ENCODE assay signal across 14 cellular contexts in the genomic region with DNA sequence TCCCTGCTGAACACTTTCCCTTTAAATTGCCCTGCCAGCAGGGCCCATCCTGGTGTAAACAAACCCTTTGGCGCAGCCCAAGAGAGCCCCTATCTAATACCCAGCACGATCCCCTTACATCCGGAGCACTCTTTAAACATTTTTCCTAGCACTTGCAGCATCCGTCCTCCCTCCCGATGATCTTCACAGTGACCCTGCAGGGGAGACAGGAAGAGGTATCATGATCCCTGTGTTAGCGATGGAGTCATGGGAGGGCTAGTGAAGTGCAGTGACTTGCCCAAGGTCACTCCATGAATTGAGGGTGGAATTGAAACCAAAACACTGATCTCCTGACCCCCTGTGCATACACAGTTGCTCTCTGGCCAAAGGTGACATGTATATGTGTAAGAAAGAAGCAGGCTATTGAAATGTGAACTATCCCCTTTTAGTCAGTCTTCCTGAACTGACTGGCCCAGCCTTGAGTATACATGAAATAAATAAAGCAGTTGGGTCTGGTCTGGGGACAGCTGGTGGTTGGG. TPM values are rescaled to one million over a fixed set of nuclear protein-coding genes. Genes with fewer than 3 reads are reported as not detected.
A peak's percentile ranks its signal among the peaks of the same experiment; 100 is the strongest.
DNase-seq lines count a peak whose midpoint lies in the region; ATAC-seq lines count a peak whose summit lies in the region.
"Had no signal": no experiment of that assay in that cellular context is flagged by ENCODE, and none has a peak within 500 bp of the region (broad histone marks: within the 10 kb centered on the region; RNA-seq: fewer than 3 reads in every experiment).

No MANE protein-coding gene starts in this region.

- H4K91ac ChIP-seq in trophoblast cell (ENCODE audit: low read depth, low read length): no peak overlapping the region

- H3K4me1 ChIP-seq in stomach smooth muscle (ENCODE audit: control insufficient read depth, insufficient read depth, low read length) (peaks cover 14% of the 10 kb centered on the region), trophoblast cell (ENCODE audit: control insufficient read depth in 1 of 2, insufficient read depth in 2 of 2, low read length in 2 of 2) (no peaks in the 10 kb centered on the region)

- H3K4me3 Mint-ChIP-seq in stimulated activated naive CD8-positive, alpha-beta T cell treated with anti-CD3 and anti-CD28 coated beads, Interleukin-15, Interleukin-2, amounts not matched to agents 100 ng/mL and 50 ng/mL, for 24 hours: no peak overlapping the region
- no peak overlapping the region for H3K4me3 Mint-ChIP-seq in T-helper 17 cell
- H3K4me3 Mint-ChIP-seq: stimulated activated memory B cell treated with anti-CD40 and anti-IgM and Interleukin-4, amounts not matched to agents 10 μg/mL and 1 μg/mL and 100 μg/mL, for 72 hours; T-helper 2 cell treated with Interferon-gamma antibody and Interleukin-4, amounts not matched to agents 5 μg/mL and 100 μg/mL, for 36 hours had no signal

- H3K27ac ChIP-seq in stomach smooth muscle (ENCODE audit: low read length): peak overlapping the region; percentile 11
- no peak overlapping the region for H3K27ac ChIP-seq in trophoblast cell (ENCODE audit: low read depth, low read length)
- H3K27ac ChIP-seq: BLaER1 treated with 17β-estradiol and CSF1 and Interleukin-3, amounts not matched to agents 10 nM and 100 nM had no signal

- H3K4me1 Mint-ChIP-seq in stimulated activated naive CD8-positive, alpha-beta T cell treated with anti-CD3 and anti-CD28 coated beads, Interleukin-15, Interleukin-2, amounts not matched to agents 100 ng/mL and 50 ng/mL, for 24 hours (ENCODE audit: low read depth): no peaks in the 10 kb centered on the region
- H3K4me1 Mint-ChIP-seq in T-helper 17 cell: peaks cover 13% of the 10 kb centered on the region
- H3K4me1 Mint-ChIP-seq: stimulated activated memory B cell treated with anti-CD40 and anti-IgM and Interleukin-4, amounts not matched to agents 10 μg/mL and 1 μg/mL and 100 μg/mL, for 72 hours had no signal

- H2AK5ac ChIP-seq in trophoblast cell (ENCODE audit: low read length): no peak overlapping the region

- H3K9ac ChIP-seq in stomach smooth muscle (ENCODE audit: low read length in 2 of 2) (peak overlapping the region in 1 of 2 donors; percentile 42), trophoblast cell (ENCODE audit: low read length) (no peak overlapping the region)
- H3K9ac ChIP-seq: BLaER1 treated with 17β-estradiol and CSF1 and Interleukin-3, amounts not matched to agents 10 nM and 100 nM had no signal

- H3K4me2 ChIP-seq in trophoblast cell (ENCODE audit: low read length): no peak overlapping the region
- H3K4me2 ChIP-seq: BLaER1 treated with 17β-estradiol and CSF1 and Interleukin-3, amounts not matched to agents 10 nM and 100 nM had no signal

- H3K36me3 Mint-ChIP-seq in stimulated activated naive CD8-positive, alpha-beta T cell treated with anti-CD3 and anti-CD28 coated beads, Interleukin-15, Interleukin-2, amounts not matched to agents 100 ng/mL and 50 ng/mL, for 24 hours (ENCODE audit: low read depth): peaks cover 46% of the 10 kb centered on the region
- H3K36me3 Mint-ChIP-seq in T-helper 17 cell (ENCODE audit: low read depth): peaks cover 13% of the 10 kb centered on the region

- H3K14ac ChIP-seq in trophoblast cell (ENCODE audit: low read length): no peak overlapping the region

- H3K79me2 ChIP-seq in trophoblast cell (ENCODE audit: control insufficient read depth, insufficient read depth, low read length, poor library complexity): no peaks in the 10 kb centered on the region

- H3K27me3 ChIP-seq in stomach smooth muscle (ENCODE audit: control insufficient read depth in 1 of 2, insufficient read depth in 2 of 2, low read length in 2 of 2): no peaks in the 10 kb centered on the region
- H3K27me3 ChIP-seq in trophoblast cell (ENCODE audit: insufficient read depth, low read length): no peaks in the 10 kb centered on the region
- H3K27me3 ChIP-seq: BLaER1 treated with 17β-estradiol and CSF1 and Interleukin-3, amounts not matched to agents 10 nM and 100 nM; upper lobe of left lung had no signal

- H2BK12ac ChIP-seq in trophoblast cell (ENCODE audit: low read length): no peak overlapping the region

- H3K4me3 ChIP-seq in stomach smooth muscle (ENCODE audit: low read length in 2 of 2) (peak overlapping the region in 1 of 2 donors; percentile 14), trophoblast cell (ENCODE audit: low read depth, low read length) (no peak overlapping the region)
- H3K4me3 ChIP-seq: BLaER1 treated with 17β-estradiol and CSF1 and Interleukin-3, amounts not matched to agents 10 nM and 100 nM; upper lobe of left lung had no signal

- no peaks in the 10 kb centered on the region for H3K27me3 Mint-ChIP-seq in stimulated activated naive CD8-positive, alpha-beta T cell treated with anti-CD3 and anti-CD28 coated beads, Interleukin-15, Interleukin-2, amounts not matched to agents 100 ng/mL and 50 ng/mL, for 24 hours
- H3K27me3 Mint-ChIP-seq in T-helper 17 cell: no peaks in the 10 kb centered on the region
- H3K27me3 Mint-ChIP-seq: stimulated activated memory B cell treated with anti-CD40 and anti-IgM and Interleukin-4, amounts not matched to agents 10 μg/mL and 1 μg/mL and 100 μg/mL, for 72 hours had no signal

- no peak overlapping the region for H3K23ac ChIP-seq in trophoblast cell (ENCODE audit: low read length)

- H3K36me3 ChIP-seq in stomach smooth muscle (ENCODE audit: control insufficient read depth in 2 of 2, insufficient read depth in 2 of 2, low read length in 2 of 2) (peaks cover 30 to 34% of the 10 kb centered on the region in 2 donors), trophoblast cell (ENCODE audit: control insufficient read depth in 1 of 2, insufficient read depth in 2 of 2, low read length in 2 of 2) (peaks cover 23 to 33% of the 10 kb centered on the region in 2 experiments)

- H3K18ac ChIP-seq in trophoblast cell (ENCODE audit: low read length): no peak overlapping the region

- no peak overlapping the region for H3K4ac ChIP-seq in trophoblast cell (ENCODE audit: low read depth, low read length)

- ATAC-seq in stimulated activated naive CD8-positive, alpha-beta T cell treated with anti-CD3 and anti-CD28 coated beads, Interleukin-15, Interleukin-2, amounts not matched to agents 100 U/mL and 50 U/mL, for 24 hours: no peak
- no peak for ATAC-seq in T-helper 17 cell
- ATAC-seq in left lobe of liver: peak; percentile 57
- ATAC-seq in GM18858 (IDR thresholded peaks at IDR 0.05; ENCODE audit: unreplicated experiment): no peak

- no peaks in the 10 kb centered on the region for H3K9me3 ChIP-seq in T-helper 17 cell (ENCODE audit: control insufficient read depth, low read length, poor library complexity, severe bottlenecking)
- H3K9me3 ChIP-seq in stomach smooth muscle (ENCODE audit: control insufficient read depth in 2 of 2, low read length in 2 of 2): peaks cover 0 to 8% of the 10 kb centered on the region in 2 donors
- peaks cover 4% of the 10 kb centered on the region for H3K9me3 ChIP-seq in trophoblast cell (ENCODE audit: insufficient read depth, low read depth, low read length)

- no peak overlapping the region for H4K8ac ChIP-seq in trophoblast cell (ENCODE audit: low read depth, low read length)

- H4K12ac ChIP-seq in trophoblast cell (ENCODE audit: low read depth, low read length): no peak overlapping the region

- no peaks in the 10 kb centered on the region for H3K79me1 ChIP-seq in trophoblast cell (ENCODE audit: low read length)

- no peak overlapping the region for H2BK5ac ChIP-seq in trophoblast cell (ENCODE audit: low read depth, low read length, poor library complexity)

- H3K9me3 Mint-ChIP-seq in stimulated activated naive CD8-positive, alpha-beta T cell treated with anti-CD3 and anti-CD28 coated beads, Interleukin-15, Interleukin-2, amounts not matched to agents 100 ng/mL and 50 ng/mL, for 24 hours: no peaks in the 10 kb centered on the region

- H2BK120ac ChIP-seq in trophoblast cell (ENCODE audit: insufficient read depth, low read length, poor library complexity): no peak overlapping the region

- no CpG with 5 or more reads among the region's 6 CpGs for WGBS in trophoblast cell (ENCODE audit: extremely low coverage, insufficient coverage, insufficient read length)

- H2AFZ ChIP-seq in trophoblast cell (ENCODE audit: insufficient read depth, low read length, poor library complexity): no peak overlapping the region

- peak overlapping the region; percentile 0 for H3K27ac Mint-ChIP-seq in stimulated activated naive CD8-positive, alpha-beta T cell treated with anti-CD3 and anti-CD28 coated beads, Interleukin-15, Interleukin-2, amounts not matched to agents 100 ng/mL and 50 ng/mL, for 24 hours
- H3K27ac Mint-ChIP-seq in T-helper 17 cell: peak overlapping the region; percentile 16
- H3K27ac Mint-ChIP-seq: stimulated activated memory B cell treated with anti-CD40 and anti-IgM and Interleukin-4, amounts not matched to agents 10 μg/mL and 1 μg/mL and 100 μg/mL, for 72 hours; T-helper 2 cell treated with Interferon-gamma antibody and Interleukin-4, amounts not matched to agents 5 μg/mL and 100 μg/mL, for 36 hours had no signal

- DNase-seq in stimulated activated naive CD8-positive, alpha-beta T cell treated with anti-CD3 and anti-CD28 coated beads, Interleukin-15, Interleukin-2, amounts not matched to agents 100 U/mL and 50 U/mL, for 24 hours: no peak
- no peak for DNase-seq in T-helper 17 cell
- no peak for DNase-seq in left lobe of liver (ENCODE audit: low spot score)
- no peak for DNase-seq in trophoblast cell
- no peak for DNase-seq in activated CD8-positive, alpha-beta memory T cell treated with anti-CD3 and anti-CD28 coated beads, Interleukin-2, amount 50 U/mL, for 48 hours
- DNase-seq: DMS153, NCI-H2171 treated with DMSO at 0.1 percent for 48 hours had no signal

RNA-seq across cellular contexts. Expression of gene KCNQ4, which starts 9.8 kb away (rescaled TPM):
- total RNA-seq in T-helper 17 cell (under 1 TPM; 0.17 to 0.86 TPM), left lobe of liver (0.20 TPM)
- 0.88 and 0.99 TPM in 2 replicates for polyA plus RNA-seq in trophoblast cell (2013)
